Comparison of ENCODE assay signal across 36 cellular contexts in genomic region chr4:58566260-58566659, GRCh38.
"Had no signal": no experiment of that assay in that cellular context is flagged by ENCODE, and none has a peak within 500 bp of the region (broad histone marks: within the 10 kb centered on the region; RNA-seq: fewer than 3 reads in every experiment).

No MANE protein-coding gene starts in this region.

- H3K27ac Mint-ChIP-seq: activated CD4-positive, alpha-beta memory T cell treated with anti-CD3 and anti-CD28 coated beads, Interleukin-2, amount 10 ng/mL, durations not matched to agents 7 days and 5 days; activated CD8-positive, alpha-beta memory T cell treated with anti-CD3 and anti-CD28 coated beads, Interleukin-2, amount 10 ng/mL, durations not matched to agents 7 days and 5 days; activated naive CD4-positive, alpha-beta T cell treated with anti-CD3 and anti-CD28 coated beads, Interleukin-2, amount 10 ng/mL, durations not matched to agents 7 days and 5 days; activated naive CD8-positive, alpha-beta T cell; activated naive CD8-positive, alpha-beta T cell treated with anti-CD3 and anti-CD28 coated beads, Interleukin-2, amount 50 U/mL, for 24 hours had no signal

- H3K4me3 Mint-ChIP-seq: activated CD4-positive, alpha-beta memory T cell treated with anti-CD3 and anti-CD28 coated beads, Interleukin-2, amount 10 ng/mL, durations not matched to agents 7 days and 5 days; activated CD8-positive, alpha-beta memory T cell treated with anti-CD3 and anti-CD28 coated beads, Interleukin-2, amount 10 ng/mL, durations not matched to agents 7 days and 5 days; activated naive CD4-positive, alpha-beta T cell treated with anti-CD3 and anti-CD28 coated beads, Interleukin-2, amount 10 ng/mL, durations not matched to agents 7 days and 5 days; activated naive CD8-positive, alpha-beta T cell; activated naive CD8-positive, alpha-beta T cell treated with anti-CD3 and anti-CD28 coated beads, Interleukin-2, amount 50 U/mL, for 24 hours had no signal

- ATAC-seq: activated CD8-positive, alpha-beta memory T cell treated with anti-CD3 and anti-CD28 coated beads, Interleukin-2, amount 10 ng/mL, durations not matched to agents 7 days and 5 days; activated naive CD8-positive, alpha-beta T cell treated with anti-CD3 and anti-CD28 coated beads, Interleukin-2, amount 50 U/mL, for 24 hours; Right ventricle myocardium inferior; SK-N-SH treated with all-trans-retinoic acid at 6 μM for 48 hours had no signal

- H2AFZ ChIP-seq: PC-9 had no signal

- H3K36me3 ChIP-seq: brain microvascular endothelial cell had no signal

- DNase-seq: activated CD4-positive, alpha-beta memory T cell treated with anti-CD3 and anti-CD28 coated beads, Interleukin-2, amount 10 ng/mL, durations not matched to agents 7 days and 5 days; activated CD4-positive, alpha-beta T cell treated with anti-CD3 and anti-CD28 coated beads for 1 hour; activated CD4-positive, alpha-beta T cell treated with anti-CD3 and anti-CD28 coated beads for 48 hours; activated CD4-positive, CD25-positive, alpha-beta regulatory T cell; activated CD8-positive, alpha-beta memory T cell treated with anti-CD3 and anti-CD28 coated beads for 24 hours; activated CD8-positive, alpha-beta memory T cell treated with anti-CD3 and anti-CD28 coated beads, Interleukin-2, amount 10 ng/mL, durations not matched to agents 7 days and 5 days; activated CD8-positive, alpha-beta memory T cell treated with anti-CD3 and anti-CD28 coated beads, Interleukin-2, amount 50 U/mL, for 48 hours; activated effector memory CD4-positive, alpha-beta T cell treated with Interleukin-2 at 50 U/mL for 16 hours; activated naive CD4-positive, alpha-beta T cell treated with anti-CD3 and anti-CD28 coated beads, Interleukin-2, amount 10 ng/mL, durations not matched to agents 7 days and 5 days; activated naive CD8-positive, alpha-beta T cell treated with anti-CD3 and anti-CD28 coated beads, Interleukin-2, amount 50 U/mL, for 24 hours; activated T-cell treated with anti-CD3 and anti-CD28 coated beads, Interleukin-2, amount 50 U/mL, for 48 hours; anterior cingulate cortex; brain microvascular endothelial cell; central memory CD4-positive, alpha-beta T cell; MM.1S; MV-4-11; NCI-H1092; NCI-H1436 treated with DMSO at 0.1 percent for 48 hours; NCI-H187 treated with DMSO at 0.1 percent for 48 hours; NCI-H2081; NCI-H345; NCI-H526 treated with DMSO at 0.1 percent for 48 hours; NK-92 treated with Interleukin-12 subunit alpha and Interleukin-12 subunit beta, amount 100 ng/mL, for 24 hours; PC-9; SIG-M5; SW 1271; T-helper 1 cell; T-helper 2 cell; T-helper 9 cell had no signal

- H3K4me3 ChIP-seq: PC-9 had no signal

- H3K27ac ChIP-seq: brain microvascular endothelial cell, PC-9, RWPE1, VCaP had no signal

- H3K4me2 ChIP-seq: PC-9 had no signal

- H3K27me3 Mint-ChIP-seq: activated CD4-positive, alpha-beta memory T cell treated with anti-CD3 and anti-CD28 coated beads, Interleukin-2, amount 10 ng/mL, durations not matched to agents 7 days and 5 days; activated CD8-positive, alpha-beta memory T cell treated with anti-CD3 and anti-CD28 coated beads, Interleukin-2, amount 10 ng/mL, durations not matched to agents 7 days and 5 days; activated naive CD4-positive, alpha-beta T cell treated with anti-CD3 and anti-CD28 coated beads, Interleukin-2, amount 10 ng/mL, durations not matched to agents 7 days and 5 days; activated naive CD8-positive, alpha-beta T cell; activated naive CD8-positive, alpha-beta T cell treated with anti-CD3 and anti-CD28 coated beads, Interleukin-2, amount 50 U/mL, for 24 hours had no signal

- H3K36me3 Mint-ChIP-seq: activated CD8-positive, alpha-beta memory T cell treated with anti-CD3 and anti-CD28 coated beads, Interleukin-2, amount 10 ng/mL, durations not matched to agents 7 days and 5 days; activated naive CD4-positive, alpha-beta T cell treated with anti-CD3 and anti-CD28 coated beads, Interleukin-2, amount 10 ng/mL, durations not matched to agents 7 days and 5 days; activated naive CD8-positive, alpha-beta T cell had no signal

- H3K4me1 Mint-ChIP-seq: activated CD4-positive, alpha-beta memory T cell treated with anti-CD3 and anti-CD28 coated beads, Interleukin-2, amount 10 ng/mL, durations not matched to agents 7 days and 5 days; activated CD8-positive, alpha-beta memory T cell treated with anti-CD3 and anti-CD28 coated beads, Interleukin-2, amount 10 ng/mL, durations not matched to agents 7 days and 5 days; activated naive CD4-positive, alpha-beta T cell treated with anti-CD3 and anti-CD28 coated beads, Interleukin-2, amount 10 ng/mL, durations not matched to agents 7 days and 5 days; activated naive CD8-positive, alpha-beta T cell treated with anti-CD3 and anti-CD28 coated beads, Interleukin-2, amount 50 U/mL, for 24 hours had no signal

- H3K9me3 Mint-ChIP-seq: activated CD4-positive, alpha-beta memory T cell treated with anti-CD3 and anti-CD28 coated beads, Interleukin-2, amount 10 ng/mL, durations not matched to agents 7 days and 5 days had no signal

- FAIRE-seq: colon, RCC 7860 had no signal

- H3K27me3 ChIP-seq: brain microvascular endothelial cell had no signal
